Comparison of ENCODE assay signal across 32 cellular contexts in the genomic region with DNA sequence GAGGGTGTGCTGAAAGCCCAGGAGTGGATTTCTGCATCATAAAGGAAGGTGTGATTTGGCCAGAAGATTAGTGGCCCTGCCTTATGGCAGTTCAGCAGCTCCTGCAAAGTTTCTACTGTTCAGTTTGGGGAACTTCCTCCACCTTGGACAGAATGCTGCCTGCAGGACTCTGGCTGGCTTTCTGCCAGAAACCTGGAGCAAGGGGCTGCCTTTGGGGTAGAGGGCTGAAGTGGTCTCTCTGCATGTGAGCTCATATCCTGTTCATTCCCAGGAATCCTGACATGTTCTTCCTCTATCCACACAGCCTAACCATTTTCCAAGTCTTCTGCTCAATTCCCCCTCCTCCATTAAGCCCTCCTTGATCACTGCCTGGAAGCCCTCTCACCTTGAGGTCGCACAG.
"Had no signal": no experiment of that assay in that cellular context is flagged by ENCODE, and none has a peak within 500 bp of the region (broad histone marks: within the 10 kb centered on the region; RNA-seq: fewer than 3 reads in every experiment).

No MANE protein-coding gene starts in this region.

- H3K4me1 Mint-ChIP-seq: activated CD4-positive, alpha-beta T cell treated with anti-CD3 and anti-CD28 coated beads, Interleukin-2, amount 10 ng/mL, durations not matched to agents 24 days and 14 days; activated naive CD8-positive, alpha-beta T cell treated with anti-CD3 and anti-CD28 coated beads, Interleukin-2, amount 10 ng/mL, durations not matched to agents 7 days and 5 days; natural killer cell; stimulated activated effector memory CD8-positive, alpha-beta T cell treated with anti-CD3 and anti-CD28 coated beads, Interleukin-12 subunit alpha, Interleukin-12 subunit beta, amount 100 ng/mL, for 72 hours had no signal

- H3K9me3 ChIP-seq: ascending aorta, gastrocnemius medialis, left ventricle myocardium inferior, thoracic aorta, upper lobe of left lung had no signal

- H3K9me3 Mint-ChIP-seq: activated CD4-positive, alpha-beta memory T cell treated with anti-CD3 and anti-CD28 coated beads for 36 hours; activated CD4-positive, alpha-beta T cell treated with anti-CD3 and anti-CD28 coated beads, Interleukin-2, amount 10 ng/mL, durations not matched to agents 24 days and 14 days; activated naive CD4-positive, alpha-beta T cell treated with anti-CD3 and anti-CD28 coated beads for 36 hours; activated naive CD8-positive, alpha-beta T cell treated with anti-CD3 and anti-CD28 coated beads, Interleukin-2, amount 10 ng/mL, durations not matched to agents 7 days and 5 days; activated T-helper 1 cell treated with anti-CD3 and anti-CD28 coated beads, Interleukin-12 subunit alpha, Interleukin-12 subunit beta, Interleukin-2, Interleukin-4 antibody, amounts not matched to agents 30 ng/mL and 10 ng/mL and 1 ng/mL, durations not matched to agents 14 hours and 24 hours and 36 hours; brain; natural killer cell; stimulated activated effector memory CD8-positive, alpha-beta T cell treated with anti-CD3 and anti-CD28 coated beads, Interleukin-12 subunit alpha, Interleukin-12 subunit beta, amount 100 ng/mL, for 72 hours; stimulated activated naive CD8-positive, alpha-beta T cell treated with anti-CD3 and anti-CD28 coated beads, Interleukin-15, Interleukin-2, amounts not matched to agents 100 ng/mL and 50 ng/mL, for 24 hours; T-helper 2 cell treated with Interferon-gamma antibody and Interleukin-4, amounts not matched to agents 5 μg/mL and 100 μg/mL, for 36 hours had no signal

- H3K27ac ChIP-seq: ascending aorta, cardiac muscle cell, coronary artery, dorsolateral prefrontal cortex, gastrocnemius medialis, hepatocyte, left ventricle myocardium inferior, skin epidermis, thoracic aorta, upper lobe of left lung had no signal

- H3K4me2 ChIP-seq: hepatocyte had no signal

- H3K27me3 ChIP-seq: ascending aorta, cardiac muscle cell, gastrocnemius medialis, hepatocyte, upper lobe of left lung had no signal

- H3K36me3 ChIP-seq: ascending aorta, cardiac muscle cell, gastrocnemius medialis, left ventricle myocardium inferior, thoracic aorta, upper lobe of left lung had no signal

- H3K36me3 Mint-ChIP-seq: activated CD4-positive, alpha-beta memory T cell treated with anti-CD3 and anti-CD28 coated beads for 36 hours; activated naive CD8-positive, alpha-beta T cell treated with anti-CD3 and anti-CD28 coated beads, Interleukin-2, amount 10 ng/mL, durations not matched to agents 7 days and 5 days; brain; natural killer cell; stimulated activated effector memory CD8-positive, alpha-beta T cell treated with anti-CD3 and anti-CD28 coated beads, Interleukin-12 subunit alpha, Interleukin-12 subunit beta, amount 100 ng/mL, for 72 hours had no signal

- DNase-seq: activated CD4-positive, alpha-beta memory T cell treated with anti-CD3 and anti-CD28 coated beads for 36 hours; activated CD4-positive, alpha-beta T cell treated with anti-CD3 and anti-CD28 coated beads, Interleukin-2, amount 10 ng/mL, durations not matched to agents 24 days and 14 days; activated CD4-positive, CD25-positive, alpha-beta regulatory T cell treated with anti-CD3 and anti-CD28 coated beads, Interleukin-2, amount 50 U/mL, for 72 hours; activated CD8-positive, alpha-beta memory T cell treated with anti-CD3 and anti-CD28 coated beads, Interleukin-2, amount 50 U/mL, for 4 hours; activated effector memory CD4-positive, alpha-beta T cell treated with anti-CD3 and anti-CD28 coated beads, Interleukin-2, amount 50 U/mL, for 16 hours; activated naive CD4-positive, alpha-beta T cell treated with anti-CD3 and anti-CD28 coated beads for 36 hours; activated naive CD8-positive, alpha-beta T cell treated with anti-CD3 and anti-CD28 coated beads, Interleukin-2, amount 10 ng/mL, durations not matched to agents 7 days and 5 days; activated T-cell treated with anti-CD3 and anti-CD28 coated beads, Interleukin-2, amount 50 U/mL, for 1 hour; dorsolateral prefrontal cortex; effector memory CD4-positive, alpha-beta T cell; gastrocnemius medialis; glutamatergic neuron; islet precursor cell; left ventricle myocardium inferior; mesendoderm; natural killer cell; stimulated activated CD4-positive, alpha-beta T cell treated with anti-CD3 and anti-CD28 coated beads, Interleukin-12 subunit alpha, Interleukin-12 subunit beta, amount 100 ng/mL, for 4 hours; stimulated activated CD4-positive, alpha-beta T cell treated with anti-CD3 and anti-CD28 coated beads, Interleukin-4, amount 100 ng/mL, for 24 hours; upper lobe of left lung had no signal

- H3K4me3 Mint-ChIP-seq: activated CD4-positive, alpha-beta memory T cell treated with anti-CD3 and anti-CD28 coated beads for 36 hours; activated CD4-positive, alpha-beta T cell treated with anti-CD3 and anti-CD28 coated beads, Interleukin-2, amount 10 ng/mL, durations not matched to agents 24 days and 14 days; activated naive CD4-positive, alpha-beta T cell treated with anti-CD3 and anti-CD28 coated beads for 36 hours; activated naive CD8-positive, alpha-beta T cell treated with anti-CD3 and anti-CD28 coated beads, Interleukin-2, amount 10 ng/mL, durations not matched to agents 7 days and 5 days; activated T-helper 1 cell treated with anti-CD3 and anti-CD28 coated beads, Interleukin-12 subunit alpha, Interleukin-12 subunit beta, Interleukin-2, Interleukin-4 antibody, amounts not matched to agents 30 ng/mL and 10 ng/mL and 1 ng/mL, durations not matched to agents 14 hours and 24 hours and 36 hours; brain; natural killer cell; stimulated activated effector memory CD8-positive, alpha-beta T cell treated with anti-CD3 and anti-CD28 coated beads, Interleukin-12 subunit alpha, Interleukin-12 subunit beta, amount 100 ng/mL, for 72 hours; stimulated activated naive CD8-positive, alpha-beta T cell treated with anti-CD3 and anti-CD28 coated beads, Interleukin-15, Interleukin-2, amounts not matched to agents 100 ng/mL and 50 ng/mL, for 24 hours; T-helper 2 cell treated with Interferon-gamma antibody and Interleukin-4, amounts not matched to agents 5 μg/mL and 100 μg/mL, for 36 hours had no signal

- H2AFZ ChIP-seq: hepatocyte had no signal

- ATAC-seq: gastrocnemius medialis; natural killer cell; sciatic nerve; stimulated activated effector memory CD8-positive, alpha-beta T cell treated with anti-CD3 and anti-CD28 coated beads, Interleukin-12 subunit alpha, Interleukin-12 subunit beta, amount 100 ng/mL, for 72 hours had no signal

- H3K27me3 Mint-ChIP-seq: activated CD4-positive, alpha-beta memory T cell treated with anti-CD3 and anti-CD28 coated beads for 36 hours; brain; stimulated activated naive CD8-positive, alpha-beta T cell treated with anti-CD3 and anti-CD28 coated beads, Interleukin-15, Interleukin-2, amounts not matched to agents 100 ng/mL and 50 ng/mL, for 24 hours had no signal

- H3K4me3 ChIP-seq: ascending aorta, cardiac muscle cell, coronary artery, dorsolateral prefrontal cortex, gastrocnemius medialis, hepatocyte, left ventricle myocardium inferior, lung, skin epidermis, thoracic aorta, upper lobe of left lung had no signal

- H3K27ac Mint-ChIP-seq: activated CD4-positive, alpha-beta memory T cell treated with anti-CD3 and anti-CD28 coated beads for 36 hours; activated CD4-positive, alpha-beta T cell treated with anti-CD3 and anti-CD28 coated beads, Interleukin-2, amount 10 ng/mL, durations not matched to agents 24 days and 14 days; activated naive CD4-positive, alpha-beta T cell treated with anti-CD3 and anti-CD28 coated beads for 36 hours; activated naive CD8-positive, alpha-beta T cell treated with anti-CD3 and anti-CD28 coated beads, Interleukin-2, amount 10 ng/mL, durations not matched to agents 7 days and 5 days; activated T-helper 1 cell treated with anti-CD3 and anti-CD28 coated beads, Interleukin-12 subunit alpha, Interleukin-12 subunit beta, Interleukin-2, Interleukin-4 antibody, amounts not matched to agents 30 ng/mL and 10 ng/mL and 1 ng/mL, durations not matched to agents 14 hours and 24 hours and 36 hours; natural killer cell; stimulated activated effector memory CD8-positive, alpha-beta T cell treated with anti-CD3 and anti-CD28 coated beads, Interleukin-12 subunit alpha, Interleukin-12 subunit beta, amount 100 ng/mL, for 72 hours; stimulated activated naive CD8-positive, alpha-beta T cell treated with anti-CD3 and anti-CD28 coated beads, Interleukin-15, Interleukin-2, amounts not matched to agents 100 ng/mL and 50 ng/mL, for 24 hours; T-helper 2 cell treated with Interferon-gamma antibody and Interleukin-4, amounts not matched to agents 5 μg/mL and 100 μg/mL, for 36 hours had no signal

- H3K4me1 ChIP-seq: ascending aorta, gastrocnemius medialis, left ventricle myocardium inferior, upper lobe of left lung had no signal

- H3K79me2 ChIP-seq: hepatocyte had no signal
